In the genomic region with DNA sequence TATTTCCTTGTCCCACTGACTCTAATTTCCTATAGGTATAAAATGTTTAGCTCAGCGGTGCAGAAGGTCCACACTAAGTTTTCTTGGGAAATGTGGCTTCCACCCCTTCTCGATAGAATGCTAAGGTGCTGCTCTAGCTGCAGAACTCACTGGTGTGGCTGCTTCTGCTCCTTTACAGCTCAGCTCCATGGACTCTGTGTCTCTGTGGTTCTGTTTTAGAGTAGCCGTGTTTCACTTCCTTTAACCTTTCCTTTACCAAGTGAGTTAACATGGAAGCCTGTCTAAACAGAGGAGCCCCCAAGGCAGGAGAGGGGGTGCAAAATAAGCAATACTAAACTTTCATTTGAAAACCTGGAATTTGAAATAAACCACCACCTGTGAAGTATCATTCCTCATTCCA, we compare ENCODE assay signal across 10 cellular contexts.
DNase-seq lines count a peak whose midpoint lies in the region; ATAC-seq and TF ChIP-seq lines count a peak whose summit lies in the region.
"Had no signal": no experiment of that assay in that cellular context is flagged by ENCODE, and none has a peak within 500 bp of the region (broad histone marks: within the 10 kb centered on the region; RNA-seq: fewer than 3 reads in every experiment).

No MANE protein-coding gene starts in this region.

- no peaks in the 10 kb centered on the region for H3K79me2 ChIP-seq in OCI-LY3 (ENCODE audit: low read length)

- POLR2A ChIA-PET in activated CD8-positive, alpha-beta T cell treated with anti-CD3 and anti-CD28 coated beads, Interleukin-2, amount 10 ng/mL, durations not matched to agents 7 days and 5 days (lab: Charles Lee): no interaction called here
- POLR2A ChIA-PET in activated CD8-positive, alpha-beta T cell treated with anti-CD3 and anti-CD28 coated beads for 36 hours (lab: Charles Lee): interaction anchor here (1.4 kb wide), 1 partner anchor 13 kb away, joined by 4 read pairs; no protein-coding TSS in a partner anchor

- no peaks in the 10 kb centered on the region for H3K36me3 Mint-ChIP-seq in activated CD8-positive, alpha-beta T cell treated with anti-CD3 and anti-CD28 coated beads, Interleukin-2, amount 10 ng/mL, durations not matched to agents 7 days and 5 days (ENCODE audit: low read depth)
- no peaks in the 10 kb centered on the region for H3K36me3 Mint-ChIP-seq in activated CD8-positive, alpha-beta T cell treated with anti-CD3 and anti-CD28 coated beads for 36 hours (ENCODE audit: low read depth)

- TF ChIP-seq EP300 in suprapubic skin (IDR thresholded peaks at IDR 0.05): no peak
- no peak for TF ChIP-seq EP300 in tibial nerve (IDR thresholded peaks at IDR 0.05)

- no peak for ATAC-seq in activated CD8-positive, alpha-beta T cell treated with anti-CD3 and anti-CD28 coated beads, Interleukin-2, amount 10 ng/mL, durations not matched to agents 7 days and 5 days
- ATAC-seq in activated CD8-positive, alpha-beta T cell treated with anti-CD3 and anti-CD28 coated beads for 36 hours: no peak
- ATAC-seq in heart right ventricle: peak in 4 of 8 donors; percentile 43 to 67 (median 56)
- no peak for ATAC-seq in HG03135 (IDR thresholded peaks at IDR 0.05; ENCODE audit: unreplicated experiment)

- H3K27ac Mint-ChIP-seq in activated CD8-positive, alpha-beta T cell treated with anti-CD3 and anti-CD28 coated beads, Interleukin-2, amount 10 ng/mL, durations not matched to agents 7 days and 5 days: no peak overlapping the region
- no peak overlapping the region for H3K27ac Mint-ChIP-seq in activated CD8-positive, alpha-beta T cell treated with anti-CD3 and anti-CD28 coated beads for 36 hours

- no peak for DNase-seq in activated CD8-positive, alpha-beta T cell treated with anti-CD3 and anti-CD28 coated beads, Interleukin-2, amount 10 ng/mL, durations not matched to agents 7 days and 5 days
- no peak for DNase-seq in activated CD8-positive, alpha-beta T cell treated with anti-CD3 and anti-CD28 coated beads for 36 hours
- DNase-seq in heart right ventricle: no peak
- DNase-seq in suprapubic skin (ENCODE audit: low spot score in 2 of 2): no peak
- DNase-seq in tibial nerve (ENCODE audit: low spot score in 2 of 2): no peak
- no peak for DNase-seq in G401 (ENCODE audit: low spot score)
- DNase-seq: activated CD8-positive, alpha-beta memory T cell treated with anti-CD3 and anti-CD28 coated beads for 24 hours had no signal

- H3K4me1 Mint-ChIP-seq in activated CD8-positive, alpha-beta T cell treated with anti-CD3 and anti-CD28 coated beads, Interleukin-2, amount 10 ng/mL, durations not matched to agents 7 days and 5 days (ENCODE audit: low read depth): peaks cover 28% of the 10 kb centered on the region
- peaks cover 34% of the 10 kb centered on the region for H3K4me1 Mint-ChIP-seq in activated CD8-positive, alpha-beta T cell treated with anti-CD3 and anti-CD28 coated beads for 36 hours (ENCODE audit: low read depth)

- H3K4me1 ChIP-seq in OCI-LY3 (ENCODE audit: low read length) (peaks cover 29% of the 10 kb centered on the region), heart right ventricle (peaks cover 0 to 73% (median 10%) of the 10 kb centered on the region in 9 donors), suprapubic skin (peaks cover 17% of the 10 kb centered on the region), tibial nerve (peaks cover 0 to 36% (median 15%) of the 10 kb centered on the region in 4 donors)

- intact Hi-C loops in activated CD8-positive, alpha-beta T cell treated with anti-CD3 and anti-CD28 coated beads for 36 hours (cut with micrococcal nuclease): no loop called here
- intact Hi-C loops in heart right ventricle (cut with DNase I): loop anchor here in 1 of 10 donors (5.0 kb wide), 1 partner anchor 62 kb away; no protein-coding TSS in a partner anchor

- peak overlapping the region; percentile 56 for H3K4me2 ChIP-seq in OCI-LY3 (ENCODE audit: low read length)

- H3K9me3 ChIP-seq in OCI-LY3 (ENCODE audit: insufficient read depth, low read length) (no peaks in the 10 kb centered on the region), heart right ventricle (no peaks in the 10 kb centered on the region), suprapubic skin (no peaks in the 10 kb centered on the region), tibial nerve (no peaks in the 10 kb centered on the region)

- no peaks in the 10 kb centered on the region for H3K9me3 Mint-ChIP-seq in activated CD8-positive, alpha-beta T cell treated with anti-CD3 and anti-CD28 coated beads, Interleukin-2, amount 10 ng/mL, durations not matched to agents 7 days and 5 days (ENCODE audit: insufficient read depth)
- H3K9me3 Mint-ChIP-seq in activated CD8-positive, alpha-beta T cell treated with anti-CD3 and anti-CD28 coated beads for 36 hours: no peaks in the 10 kb centered on the region

- H3K27me3 Mint-ChIP-seq in activated CD8-positive, alpha-beta T cell treated with anti-CD3 and anti-CD28 coated beads, Interleukin-2, amount 10 ng/mL, durations not matched to agents 7 days and 5 days (ENCODE audit: low read depth): peaks cover 6% of the 10 kb centered on the region
- H3K27me3 Mint-ChIP-seq in activated CD8-positive, alpha-beta T cell treated with anti-CD3 and anti-CD28 coated beads for 36 hours: peaks cover 2% of the 10 kb centered on the region

- TF ChIP-seq POLR2A in suprapubic skin (IDR thresholded peaks at IDR 0.05) (no peak), tibial nerve (IDR thresholded peaks at IDR 0.05) (no peak)

- no peak overlapping the region for H3K4me3 ChIP-seq in OCI-LY3 (ENCODE audit: low read length)
- peak overlapping the region in 9 of 10 donors; percentile 14 to 51 (median 45) for H3K4me3 ChIP-seq in heart right ventricle
- peak overlapping the region; percentile 31 for H3K4me3 ChIP-seq in suprapubic skin
- peak overlapping the region in 2 of 4 donors; percentile 20 to 42 for H3K4me3 ChIP-seq in tibial nerve
- H3K4me3 ChIP-seq: SK-N-MC had no signal

- CTCF ChIA-PET in activated CD8-positive, alpha-beta T cell treated with anti-CD3 and anti-CD28 coated beads, Interleukin-2, amount 10 ng/mL, durations not matched to agents 7 days and 5 days (lab: Charles Lee): interaction anchor here (1.1 to 1.6 kb wide), 3 partner anchors 64 to 81 kb away, joined by 3 to 5 read pairs (median 4); a partner anchor contains a TSS
- CTCF ChIA-PET in activated CD8-positive, alpha-beta T cell treated with anti-CD3 and anti-CD28 coated beads for 36 hours (lab: Charles Lee): interaction anchor here (0.8 to 1.4 kb wide), 3 partner anchors 18 to 82 kb away, joined by 3 to 4 read pairs (median 3); no protein-coding TSS in a partner anchor

- TF ChIP-seq CTCF in activated CD8-positive, alpha-beta T cell treated with anti-CD3 and anti-CD28 coated beads for 36 hours (IDR thresholded peaks at IDR 0.05): no peak
- TF ChIP-seq CTCF in OCI-LY3 (IDR thresholded peaks at IDR 0.05; ENCODE audit: low read depth, low read length): no peak
- no peak for TF ChIP-seq CTCF in heart right ventricle (IDR thresholded peaks at IDR 0.05)
- no peak for TF ChIP-seq CTCF in suprapubic skin (IDR thresholded peaks at IDR 0.05)
- TF ChIP-seq CTCF in tibial nerve (IDR thresholded peaks at IDR 0.05): no peak

- H3K36me3 ChIP-seq in OCI-LY3 (replicated peaks; ENCODE audit: low read depth, low read length) (no peaks in the 10 kb centered on the region), heart right ventricle (no peaks in the 10 kb centered on the region), suprapubic skin (no peaks in the 10 kb centered on the region), tibial nerve (no peaks in the 10 kb centered on the region)

- no peaks in the 10 kb centered on the region for H3K27me3 ChIP-seq in OCI-LY3 (ENCODE audit: low read depth, low read length)
- no peaks in the 10 kb centered on the region for H3K27me3 ChIP-seq in heart right ventricle
- no peaks in the 10 kb centered on the region for H3K27me3 ChIP-seq in suprapubic skin
- H3K27me3 ChIP-seq in tibial nerve: no peaks in the 10 kb centered on the region

- no peak overlapping the region for H3K27ac ChIP-seq in OCI-LY3 (ENCODE audit: low read length)
- H3K27ac ChIP-seq in heart right ventricle: peak overlapping the region in 9 of 10 donors; percentile 14 to 80 (median 69)
- H3K27ac ChIP-seq in suprapubic skin: peak overlapping the region; percentile 22
- H3K27ac ChIP-seq in tibial nerve: peak overlapping the region in 2 of 4 donors; percentile 61 to 69
- H3K27ac ChIP-seq: SK-N-MC had no signal

- no peaks in the 10 kb centered on the region for H4K20me1 ChIP-seq in OCI-LY3 (ENCODE audit: insufficient read depth, low read length)

- H2AFZ ChIP-seq in OCI-LY3 (ENCODE audit: low read depth, low read length): no peak overlapping the region

- in situ Hi-C loops in G401 (cut with HindIII; ENCODE audit: low sequenced_read_pairs): no loop called here

- 59 to 64% methylated on average over 3 of the region's 3 CpGs for WGBS in heart right ventricle, 2 donors
- 61% methylated on average over 3 of the region's 3 CpGs for WGBS in suprapubic skin
- 47 to 49% methylated on average over 3 of the region's 3 CpGs for WGBS in tibial nerve, 2 donors

- peak overlapping the region; percentile 62 for H3K4me3 Mint-ChIP-seq in activated CD8-positive, alpha-beta T cell treated with anti-CD3 and anti-CD28 coated beads, Interleukin-2, amount 10 ng/mL, durations not matched to agents 7 days and 5 days
- H3K4me3 Mint-ChIP-seq in activated CD8-positive, alpha-beta T cell treated with anti-CD3 and anti-CD28 coated beads for 36 hours: no peak overlapping the region

- H3K9ac ChIP-seq in OCI-LY3 (ENCODE audit: low read length): no peak overlapping the region
